1 cellular context compared by ENCODE assay signal in genomic region chr12:6765048-6765633, GRCh38.
TF ChIP-seq lines count a peak whose summit lies in the region.

No MANE protein-coding gene starts in this region.

TF ChIP-seq in WTC11, 78 proteins besides CTCF, POLR2A, EP300 and RAD21 (continued from another document):
- TF ChIP-seq ZNF396 (CRISPR knock-in tag; IDR thresholded peaks at IDR 0.05; ENCODE audit: borderline replicate concordance) (no peak), USF1 (CRISPR knock-in tag; IDR thresholded peaks at IDR 0.05) (no peak), OVOL2 (CRISPR knock-in tag; IDR thresholded peaks at IDR 0.05; ENCODE audit: borderline replicate concordance) (no peak), GRHL2 (CRISPR knock-in tag; IDR thresholded peaks at IDR 0.05; ENCODE audit: insufficient replicate concordance, severe bottlenecking) (no peak), TEAD1 (CRISPR knock-in tag; IDR thresholded peaks at IDR 0.05) (no peak), RELA (CRISPR knock-in tag; IDR thresholded peaks at IDR 0.05; ENCODE audit: borderline replicate concordance) (no peak), ZNF138 (CRISPR knock-in tag; conservative IDR thresholded peaks at IDR 0.05) (no peak), SP1 (CRISPR knock-in tag; conservative IDR thresholded peaks at IDR 0.05) (no peak)
